8 cellular contexts compared by ENCODE assay signal in genomic region chr1:164611754-164612642, GRCh38. TPM values are rescaled to one million over a fixed set of nuclear protein-coding genes. Genes with fewer than 3 reads are reported as not detected.
A peak's percentile ranks its signal among the peaks of the same experiment; 100 is the strongest.
DNase-seq lines count a peak whose midpoint lies in the region; ATAC-seq and TF ChIP-seq lines count a peak whose summit lies in the region.

No MANE protein-coding gene starts in this region.

- no peaks in the 10 kb centered on the region for H3K9me3 Mint-ChIP-seq in GM23338

- peak overlapping the region; percentile 86 for H3K27ac ChIP-seq in GM23338 (ENCODE audit: low read depth)
- H3K27ac ChIP-seq in esophagus squamous epithelium, result peak overlapping the region; percentile 75 to 85 (median 80)
- H3K27ac ChIP-seq in parathyroid adenoma, result peak overlapping the region; percentile 40

- TF ChIP-seq CTCF in GM23338 (conservative IDR thresholded peaks at IDR 0.05; ENCODE audit: low read depth in 2 of 2) (no peak), esophagus squamous epithelium (IDR thresholded peaks at IDR 0.05) (no peak), parathyroid adenoma (IDR thresholded peaks at IDR 0.05) (no peak)

- 57% methylated on average over 11 of the region's 11 CpGs for WGBS in esophagus squamous epithelium, 2 donors

- H3K36me3 Mint-ChIP-seq in GM23338 (ENCODE audit: low read depth), result peaks cover 12% of the 10 kb centered on the region; the same call in 2 of the 3 replicates

- peaks cover 7% of the 10 kb centered on the region for H3K27me3 Mint-ChIP-seq in GM23338 (ENCODE audit: insufficient read depth, low read depth, poor library complexity)

- H3K4me1 Mint-ChIP-seq in GM23338, result peaks cover 88% of the 10 kb centered on the region

- H3K27me3 ChIP-seq in GM23338 (ENCODE audit: insufficient read depth), result no peaks in the 10 kb centered on the region
- H3K27me3 ChIP-seq in esophagus squamous epithelium, result no peaks in the 10 kb centered on the region
- no peaks in the 10 kb centered on the region for H3K27me3 ChIP-seq in parathyroid adenoma (ENCODE audit: control insufficient read depth, insufficient read depth, low read length)

- H2AFZ ChIP-seq in GM23338, result no peak overlapping the region
- no peak overlapping the region for H2AFZ ChIP-seq in parathyroid adenoma

- H3K79me2 ChIP-seq in GM23338 (replicated peaks; ENCODE audit: insufficient read depth) (peaks cover 100% of the 10 kb centered on the region), parathyroid adenoma (peaks cover 7% of the 10 kb centered on the region)

- no peak for TF ChIP-seq POLR2A in esophagus squamous epithelium (IDR thresholded peaks at IDR 0.05)

- H3K4me2 ChIP-seq in GM23338 (peak overlapping the region; percentile 65), parathyroid adenoma (ENCODE audit: low read length) (peak overlapping the region; percentile 51)

- no peaks in the 10 kb centered on the region; the same call in 1 of the 2 replicates for H3F3A ChIP-seq in GM23338 (replicated peaks; ENCODE audit: low read depth)

- peak overlapping the region; percentile 17 for H3K4me3 ChIP-seq in GM23338
- no peak overlapping the region for H3K4me3 ChIP-seq in esophagus squamous epithelium
- peak overlapping the region; percentile 23 for H3K4me3 ChIP-seq in parathyroid adenoma (ENCODE audit: low read depth, low read length)

- H3K27ac Mint-ChIP-seq in GM23338, result peak overlapping the region; percentile 39

- H3K9me3 ChIP-seq in esophagus squamous epithelium, result no peaks in the 10 kb centered on the region
- H3K9me3 ChIP-seq in parathyroid adenoma (ENCODE audit: control insufficient read depth, low read length), result no peaks in the 10 kb centered on the region

- no peaks in the 10 kb centered on the region for H3K9me2 ChIP-seq in GM23338 (ENCODE audit: insufficient read depth)

- H3K4me1 ChIP-seq in GM23338 (ENCODE audit: insufficient read depth) (peaks cover 83% of the 10 kb centered on the region), esophagus squamous epithelium (peaks cover 35 to 100% (median 43%) of the 10 kb centered on the region in 3 donors), parathyroid adenoma (peaks cover 18% of the 10 kb centered on the region)

- peak; percentile 71 for DNase-seq in GM23338 (ENCODE audit: low spot score)
- peak; percentile 99 for DNase-seq in NCI-H526 treated with DMSO at 0.1 percent for 48 hours (lab: John Stamatoyannopoulos, UW)
- no peak for DNase-seq in esophagus squamous epithelium (lab: John Stamatoyannopoulos, UW)
- no peak for DNase-seq in T-helper 1 cell
- DNase-seq in T-helper 9 cell, result no peak

- H4K20me1 ChIP-seq in GM23338 (replicated peaks; ENCODE audit: insufficient read depth), result peaks cover 22% of the 10 kb centered on the region

- H3K36me3 ChIP-seq in GM23338 (ENCODE audit: insufficient read depth) (no peaks in the 10 kb centered on the region), esophagus squamous epithelium (no peaks in the 10 kb centered on the region), parathyroid adenoma (ENCODE audit: control insufficient read depth, insufficient read depth, low read length) (no peaks in the 10 kb centered on the region)

- H3K9ac ChIP-seq in parathyroid adenoma, result no peak overlapping the region

- peak; percentile 82 for ATAC-seq in GM23338
- ATAC-seq in HG02759 (IDR thresholded peaks at IDR 0.05; ENCODE audit: unreplicated experiment), result no peak
- ATAC-seq in GM18867 (IDR thresholded peaks at IDR 0.05; ENCODE audit: unreplicated experiment), result no peak

- H3K4me3 Mint-ChIP-seq in GM23338, result peak overlapping the region; percentile 46

- intact Hi-C loops in esophagus squamous epithelium (cut with DNase I), result loop anchor here (10.0 kb wide), 1 partner anchor 173 kb away; no protein-coding TSS in a partner anchor

TF ChIP-seq in GM23338, 12 proteins besides CTCF, POLR2A, EP300 and RAD21:
- TF ChIP-seq ZNF331 (CRISPR knock-in tag; IDR thresholded peaks at IDR 0.05; ENCODE audit: low read depth) (no peak), CREB1 (CRISPR knock-in tag; IDR thresholded peaks at IDR 0.05; ENCODE audit: low read depth) (no peak), ZNF114 (CRISPR knock-in tag; IDR thresholded peaks at IDR 0.05) (no peak), NANOG (IDR thresholded peaks at IDR 0.05; ENCODE audit: borderline replicate concordance) (no peak), EZH2phosphoT487 (IDR thresholded peaks at IDR 0.05; ENCODE audit: unreplicated experiment) (no peak), JUNB (IDR thresholded peaks at IDR 0.05; ENCODE audit: unreplicated experiment) (no peak), EZH2 (IDR thresholded peaks at IDR 0.05; ENCODE audit: low read depth, unreplicated experiment) (no peak), STAT1 (IDR thresholded peaks at IDR 0.05; ENCODE audit: unreplicated experiment) (no peak), POLR2AphosphoS5 (IDR thresholded peaks at IDR 0.05; ENCODE audit: low read depth) (no peak)

RNA-seq across cellular contexts. Expression of gene PBX1, which starts 53.0 kb away (rescaled TPM):
- total RNA-seq in GM23338 (2014; rRNA removed; shearing (Covaris generic)), result 84.2 and 104 TPM in 2 replicates
- 39.3 and 40.0 TPM in 2 replicates for polyA plus RNA-seq in GM23338 (2016; fragmentation: Nextera tagmentation; extraction: Ambion mirVana)
- total RNA-seq in esophagus squamous epithelium, result 10 to 100 TPM; 15.2 to 48.6 (median 23.5) TPM

Comparison
In these comparisons a context has a peak if more than half of its experiments do, and no peak if none do; other contexts are left out.
1. DNase-seq: peak in GM23338 (single experiment) and NCI-H526 treated with DMSO at 0.1 percent for 48 hours (single experiment); none in esophagus squamous epithelium (single experiment), T-helper 1 cell (0 of 5) and T-helper 9 cell (single experiment).
2. H3K4me3 ChIP-seq: peak in GM23338 (single experiment) and parathyroid adenoma (single experiment); none in esophagus squamous epithelium (0 of 4).
3. Peak in every context shown above with its lines, with median percentiles within 50 percentile points of each other: H3K27ac ChIP-seq.